7 cellular contexts compared by ENCODE assay signal in genomic region chr4:145956288-145956890, GRCh38. TPM values are rescaled to one million over a fixed set of nuclear protein-coding genes. Genes with fewer than 3 reads are reported as not detected.
DNase-seq lines count a peak whose midpoint lies in the region; ATAC-seq and TF ChIP-seq lines count a peak whose summit lies in the region.

No MANE protein-coding gene starts in this region.

- H3K4me1 Mint-ChIP-seq in activated CD8-positive, alpha-beta T cell treated with anti-CD3 and anti-CD28 coated beads for 36 hours (ENCODE audit: low read depth), result peaks cover 2% of the 10 kb centered on the region

- TF ChIP-seq CTCF in activated CD8-positive, alpha-beta T cell treated with anti-CD3 and anti-CD28 coated beads for 36 hours (IDR thresholded peaks at IDR 0.05), result peak; percentile 74

- DNase-seq in DMS53 treated with DMSO at 0.1 percent for 48 hours (lab: John Stamatoyannopoulos, UW; ENCODE audit: unreplicated experiment) (peak; percentile 27), NAMALWA (ENCODE audit: low spot score) (peak; percentile 73), hepatic stellate cell (ENCODE audit: low spot score) (peak; percentile 21), NK-92 (lab: John Stamatoyannopoulos, UW; ENCODE audit: unreplicated experiment) (no peak)
- DNase-seq in activated CD8-positive, alpha-beta T cell treated with anti-CD3 and anti-CD28 coated beads for 36 hours, result peak; percentile 56
- DNase-seq in stimulated activated CD4-positive, alpha-beta T cell treated with anti-CD3 and anti-CD28 coated beads, Interleukin-2, amount 100 ng/mL, for 48 hours, result peak; percentile 39 to 51

- H3K4me3 Mint-ChIP-seq in activated CD8-positive, alpha-beta T cell treated with anti-CD3 and anti-CD28 coated beads for 36 hours, result no peak overlapping the region

- H3K27me3 Mint-ChIP-seq in activated CD8-positive, alpha-beta T cell treated with anti-CD3 and anti-CD28 coated beads for 36 hours, result peaks cover 5% of the 10 kb centered on the region

- POLR2A ChIA-PET in activated CD8-positive, alpha-beta T cell treated with anti-CD3 and anti-CD28 coated beads for 36 hours (lab: Charles Lee), result no interaction called here

- intact Hi-C loops in activated CD8-positive, alpha-beta T cell treated with anti-CD3 and anti-CD28 coated beads for 36 hours (cut with micrococcal nuclease), result no loop called here

- H3K36me3 Mint-ChIP-seq in activated CD8-positive, alpha-beta T cell treated with anti-CD3 and anti-CD28 coated beads for 36 hours (ENCODE audit: low read depth), result no peaks in the 10 kb centered on the region

- CTCF ChIA-PET in activated CD8-positive, alpha-beta T cell treated with anti-CD3 and anti-CD28 coated beads for 36 hours (lab: Charles Lee), result interaction anchor here (0.7 to 2.9 kb wide), 14 partner anchors 10 to 123 kb away, joined by 3 to 18 read pairs (median 3); partner anchors contain the start of gene ZNF827

- ATAC-seq in GM19372 (IDR thresholded peaks at IDR 0.05; ENCODE audit: low read depth, unreplicated experiment), result peak; percentile 62
- ATAC-seq in activated CD8-positive, alpha-beta T cell treated with anti-CD3 and anti-CD28 coated beads for 36 hours, result peak; percentile 55

- no peaks in the 10 kb centered on the region for H3K9me3 Mint-ChIP-seq in activated CD8-positive, alpha-beta T cell treated with anti-CD3 and anti-CD28 coated beads for 36 hours

- H3K27ac Mint-ChIP-seq in activated CD8-positive, alpha-beta T cell treated with anti-CD3 and anti-CD28 coated beads for 36 hours, result no peak overlapping the region

RNA-seq across cellular contexts. Expression of gene ZNF827, which starts 17.8 kb away (rescaled TPM):
- total RNA-seq in activated CD8-positive, alpha-beta T cell treated with anti-CD3 and anti-CD28 coated beads for 36 hours, result 10 to 100 TPM; 28.4 to 31.1 TPM
